Comparison of ENCODE assay signal across 8 cellular contexts in the genomic region with DNA sequence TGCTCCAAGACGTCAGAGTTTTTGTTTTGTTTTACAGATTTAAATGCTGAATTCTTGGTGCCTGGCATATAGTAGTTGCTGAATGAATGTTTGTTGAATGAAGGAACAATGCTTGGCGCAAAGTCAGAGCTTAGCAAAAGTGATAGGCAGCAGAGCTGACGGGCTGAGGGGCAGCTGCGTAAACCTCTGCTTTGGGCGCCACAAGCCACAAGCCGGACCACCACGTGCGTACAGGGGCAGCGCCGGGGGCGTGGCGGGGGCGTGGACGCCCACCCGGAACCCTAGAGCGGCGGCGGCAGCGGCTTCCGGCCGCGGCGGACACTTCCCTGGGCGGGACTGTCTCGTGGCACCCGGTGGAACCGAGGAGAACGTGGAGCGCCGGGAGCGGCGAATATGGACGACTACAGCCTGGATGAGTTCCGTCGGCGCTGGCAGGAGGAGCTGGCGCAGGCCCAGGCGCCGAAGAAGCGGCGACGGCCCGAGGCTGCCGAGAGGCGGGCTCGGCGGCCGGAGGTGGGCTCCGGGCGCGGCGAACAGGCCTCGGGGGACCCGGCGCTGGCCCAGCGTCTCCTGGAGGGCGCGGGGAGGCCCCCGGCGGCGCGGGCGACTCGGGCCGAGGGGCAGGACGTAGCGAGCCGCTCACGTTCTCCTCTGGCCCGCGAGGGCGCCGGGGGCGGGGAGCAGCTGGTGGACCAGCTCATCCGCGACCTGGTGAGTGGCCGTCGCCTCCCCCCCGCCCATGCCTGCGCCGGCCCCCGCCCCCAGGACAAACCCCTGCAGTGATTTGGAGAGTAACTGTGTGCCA. TPM values are rescaled to one million over a fixed set of nuclear protein-coding genes. Genes with fewer than 3 reads are reported as not detected.
DNase-seq lines count a peak whose midpoint lies in the region; ATAC-seq and TF ChIP-seq lines count a peak whose summit lies in the region.

A gene with protein sequence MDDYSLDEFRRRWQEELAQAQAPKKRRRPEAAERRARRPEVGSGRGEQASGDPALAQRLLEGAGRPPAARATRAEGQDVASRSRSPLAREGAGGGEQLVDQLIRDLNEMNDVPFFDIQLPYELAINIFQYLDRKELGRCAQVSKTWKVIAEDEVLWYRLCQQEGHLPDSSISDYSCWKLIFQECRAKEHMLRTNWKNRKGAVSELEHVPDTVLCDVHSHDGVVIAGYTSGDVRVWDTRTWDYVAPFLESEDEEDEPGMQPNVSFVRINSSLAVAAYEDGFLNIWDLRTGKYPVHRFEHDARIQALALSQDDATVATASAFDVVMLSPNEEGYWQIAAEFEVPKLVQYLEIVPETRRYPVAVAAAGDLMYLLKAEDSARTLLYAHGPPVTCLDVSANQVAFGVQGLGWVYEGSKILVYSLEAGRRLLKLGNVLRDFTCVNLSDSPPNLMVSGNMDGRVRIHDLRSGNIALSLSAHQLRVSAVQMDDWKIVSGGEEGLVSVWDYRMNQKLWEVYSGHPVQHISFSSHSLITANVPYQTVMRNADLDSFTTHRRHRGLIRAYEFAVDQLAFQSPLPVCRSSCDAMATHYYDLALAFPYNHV (plus strand): TSS at position 306 of the 805 bp plus-strand sequence. CDS start 88 bp downstream, at position 394.

- H3K27me3 ChIP-seq in AG04450 (ENCODE audit: control insufficient read depth, insufficient read depth, low read length) (no peaks in the 10 kb centered on the region), liver (ENCODE audit: control insufficient read depth in 4 of 4, insufficient read depth in 4 of 4, low read length in 3 of 4) (no peaks in the 10 kb centered on the region)

- CTCF ChIA-PET in AG04450 (lab: Charles Lee), result no interaction called here

- no peak for TF ChIP-seq CTCF in AG04450 (IDR thresholded peaks at IDR 0.05; ENCODE audit: low read depth, low read length)
- no peak for TF ChIP-seq CTCF in liver (IDR thresholded peaks at IDR 0.05; ENCODE audit: low read depth, low read length, missing input control)

- H3K9me3 ChIP-seq in AG04450 (ENCODE audit: control insufficient read depth, insufficient read depth, low read length) (peaks cover 2% of the 10 kb centered on the region; the same call in 1 of the 2 replicates), liver (ENCODE audit: control insufficient read depth in 4 of 4, low read length in 3 of 4) (no peaks in the 10 kb centered on the region)

- H3K4me3 ChIP-seq in AG04450 (ENCODE audit: low read depth, low read length) (peak within 1 kb of the TSS; percentile 72), liver (ENCODE audit: low read depth in 1 of 3, low read length in 3 of 3) (peak within 1 kb of the TSS; percentile 69 to 91 (median 78))

- POLR2A ChIA-PET in AG04450 (lab: Yijun Ruan, JAX), result interaction anchor here (0.9 kb wide), 1 partner anchor 14 kb away, joined by 3 read pairs; no protein-coding TSS in a partner anchor

- peak; percentile 94 for ATAC-seq in GM18867 (IDR thresholded peaks at IDR 0.05; ENCODE audit: unreplicated experiment)
- ATAC-seq in HG03066 (IDR thresholded peaks at IDR 0.05; ENCODE audit: low read depth, unreplicated experiment), result peak; percentile 91

- H3K27ac ChIP-seq in AG04450 (ENCODE audit: low read depth, low read length) (peak within 1 kb of the TSS; percentile 52), liver (ENCODE audit: low read depth in 1 of 2, low read length in 2 of 2) (peak within 1 kb of the TSS; percentile 47 to 51)

- TF ChIP-seq RAD21 in liver (IDR thresholded peaks at IDR 0.05), result peak in 1 of 2 donors; percentile 32

- H3K9ac ChIP-seq in liver (ENCODE audit: low read depth in 1 of 2, low read length in 2 of 2), result peak within 1 kb of the TSS in 1 of 2 donors; percentile 1

- WGBS in liver, result under 1% methylated on average over 82 of the region's 82 CpGs

- DNase-seq in AG04450 (ENCODE audit: low read depth, low spot score) (peak; percentile 15), NCI-H226 (peak; percentile 63), dermis microvascular lymphatic vessel endothelial cell (ENCODE audit: low read depth in 2 of 2) (peak; percentile 51 to 84)
- DNase-seq in activated CD4-positive, alpha-beta T cell treated with anti-CD3 and anti-CD28 coated beads for 48 hours, result peak; percentile 72
- DNase-seq in stimulated activated CD4-positive, alpha-beta T cell treated with anti-CD3 and anti-CD28 coated beads, Interleukin-4, amount 100 ng/mL, for 4 hours, result peak; percentile 59 to 68

- H3K36me3 ChIP-seq in liver (ENCODE audit: control insufficient read depth in 4 of 4, insufficient read depth in 3 of 4, low read depth in 1 of 4, low read length in 3 of 4), result no peaks in the 10 kb centered on the region

- H3K4me1 ChIP-seq in liver (ENCODE audit: control insufficient read depth in 4 of 4, insufficient read depth in 4 of 4, low read length in 3 of 4), result peaks cover 4 to 10% (median 9%) of the 10 kb centered on the region in 4 donors

TF ChIP-seq in liver, 16 proteins besides CTCF, POLR2A, EP300 and RAD21:
- TF ChIP-seq, protein P1, sequence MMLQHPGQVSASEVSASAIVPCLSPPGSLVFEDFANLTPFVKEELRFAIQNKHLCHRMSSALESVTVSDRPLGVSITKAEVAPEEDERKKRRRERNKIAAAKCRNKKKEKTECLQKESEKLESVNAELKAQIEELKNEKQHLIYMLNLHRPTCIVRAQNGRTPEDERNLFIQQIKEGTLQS (IDR thresholded peaks at IDR 0.05), result no peak
- TF ChIP-seq, protein P2, sequence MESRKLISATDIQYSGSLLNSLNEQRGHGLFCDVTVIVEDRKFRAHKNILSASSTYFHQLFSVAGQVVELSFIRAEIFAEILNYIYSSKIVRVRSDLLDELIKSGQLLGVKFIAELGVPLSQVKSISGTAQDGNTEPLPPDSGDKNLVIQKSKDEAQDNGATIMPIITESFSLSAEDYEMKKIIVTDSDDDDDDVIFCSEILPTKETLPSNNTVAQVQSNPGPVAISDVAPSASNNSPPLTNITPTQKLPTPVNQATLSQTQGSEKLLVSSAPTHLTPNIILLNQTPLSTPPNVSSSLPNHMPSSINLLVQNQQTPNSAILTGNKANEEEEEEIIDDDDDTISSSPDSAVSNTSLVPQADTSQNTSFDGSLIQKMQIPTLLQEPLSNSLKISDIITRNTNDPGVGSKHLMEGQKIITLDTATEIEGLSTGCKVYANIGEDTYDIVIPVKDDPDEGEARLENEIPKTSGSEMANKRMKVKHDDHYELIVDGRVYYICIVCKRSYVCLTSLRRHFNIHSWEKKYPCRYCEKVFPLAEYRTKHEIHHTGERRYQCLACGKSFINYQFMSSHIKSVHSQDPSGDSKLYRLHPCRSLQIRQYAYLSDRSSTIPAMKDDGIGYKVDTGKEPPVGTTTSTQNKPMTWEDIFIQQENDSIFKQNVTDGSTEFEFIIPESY (IDR thresholded peaks at IDR 0.05), result no peak
- TF ChIP-seq HNF4G (IDR thresholded peaks at IDR 0.05), result no peak
- TF ChIP-seq NR2F2 (IDR thresholded peaks at IDR 0.05), result no peak
- TF ChIP-seq YY1 (IDR thresholded peaks at IDR 0.05), result peak; percentile 30
- TF ChIP-seq GABPA (IDR thresholded peaks at IDR 0.05 in 1 of 2, conservative IDR thresholded peaks at IDR 0.05 in 1 of 2), result peak; percentile 70 to 91
- TF ChIP-seq TAF1 (conservative IDR thresholded peaks at IDR 0.05), result no peak
- no peak for TF ChIP-seq JUND (IDR thresholded peaks at IDR 0.05)
- TF ChIP-seq, protein P3, sequence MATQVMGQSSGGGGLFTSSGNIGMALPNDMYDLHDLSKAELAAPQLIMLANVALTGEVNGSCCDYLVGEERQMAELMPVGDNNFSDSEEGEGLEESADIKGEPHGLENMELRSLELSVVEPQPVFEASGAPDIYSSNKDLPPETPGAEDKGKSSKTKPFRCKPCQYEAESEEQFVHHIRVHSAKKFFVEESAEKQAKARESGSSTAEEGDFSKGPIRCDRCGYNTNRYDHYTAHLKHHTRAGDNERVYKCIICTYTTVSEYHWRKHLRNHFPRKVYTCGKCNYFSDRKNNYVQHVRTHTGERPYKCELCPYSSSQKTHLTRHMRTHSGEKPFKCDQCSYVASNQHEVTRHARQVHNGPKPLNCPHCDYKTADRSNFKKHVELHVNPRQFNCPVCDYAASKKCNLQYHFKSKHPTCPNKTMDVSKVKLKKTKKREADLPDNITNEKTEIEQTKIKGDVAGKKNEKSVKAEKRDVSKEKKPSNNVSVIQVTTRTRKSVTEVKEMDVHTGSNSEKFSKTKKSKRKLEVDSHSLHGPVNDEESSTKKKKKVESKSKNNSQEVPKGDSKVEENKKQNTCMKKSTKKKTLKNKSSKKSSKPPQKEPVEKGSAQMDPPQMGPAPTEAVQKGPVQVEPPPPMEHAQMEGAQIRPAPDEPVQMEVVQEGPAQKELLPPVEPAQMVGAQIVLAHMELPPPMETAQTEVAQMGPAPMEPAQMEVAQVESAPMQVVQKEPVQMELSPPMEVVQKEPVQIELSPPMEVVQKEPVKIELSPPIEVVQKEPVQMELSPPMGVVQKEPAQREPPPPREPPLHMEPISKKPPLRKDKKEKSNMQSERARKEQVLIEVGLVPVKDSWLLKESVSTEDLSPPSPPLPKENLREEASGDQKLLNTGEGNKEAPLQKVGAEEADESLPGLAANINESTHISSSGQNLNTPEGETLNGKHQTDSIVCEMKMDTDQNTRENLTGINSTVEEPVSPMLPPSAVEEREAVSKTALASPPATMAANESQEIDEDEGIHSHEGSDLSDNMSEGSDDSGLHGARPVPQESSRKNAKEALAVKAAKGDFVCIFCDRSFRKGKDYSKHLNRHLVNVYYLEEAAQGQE (IDR thresholded peaks at IDR 0.05), result no peak
- TF ChIP-seq EGR1 (IDR thresholded peaks at IDR 0.05; ENCODE audit: low read depth in 2 of 2), result peak in 1 of 2 donors; percentile 25
- TF ChIP-seq HNF4A (conservative IDR thresholded peaks at IDR 0.05), result no peak

RNA-seq across cellular contexts. Expression of the gene that starts here (rescaled TPM):
- 23.0 and 24.5 TPM in 2 replicates for polyA plus RNA-seq in AG04450 (2011; rRNA removed)
- polyA minus RNA-seq in AG04450 (2011; rRNA and poly(A)+ RNA removed), result 45.0 and 46.9 TPM in 2 replicates
- 6.8 and 12.6 TPM in 2 replicates for total RNA-seq in dermis microvascular lymphatic vessel endothelial cell
- total RNA-seq in liver, result 1 to 10 TPM; 6.4 to 7.1 TPM
- 1 to 10 TPM; 1.9 to 3.4 TPM for polyA plus RNA-seq in liver

Comparison
In these comparisons a context has a peak if more than half of its experiments do, and no peak if none do; other contexts are left out.
1. Peak in every context shown above with its lines: DNase-seq, ATAC-seq, H3K4me3 ChIP-seq and H3K27ac ChIP-seq.
2. DNase-seq: peak in every context shown above with its lines; median percentile 72 in activated CD4-positive, alpha-beta T cell treated with anti-CD3 and anti-CD28 coated beads for 48 hours; 68 in dermis microvascular lymphatic vessel endothelial cell; 64 in stimulated activated CD4-positive, alpha-beta T cell treated with anti-CD3 and anti-CD28 coated beads, Interleukin-4, amount 100 ng/mL, for 4 hours; 63 in NCI-H226; 15 in AG04450.